19 cellular contexts compared by ENCODE assay signal in genomic region chr1:23039308-23039826, GRCh38. TPM values are rescaled to one million over a fixed set of nuclear protein-coding genes. Genes with fewer than 3 reads are reported as not detected.
"Had no signal": no experiment of that assay in that cellular context is flagged by ENCODE, and none has a peak within 500 bp of the region (broad histone marks: within the 10 kb centered on the region; RNA-seq: fewer than 3 reads in every experiment).

No MANE protein-coding gene starts in this region.

- ATAC-seq: activated T-helper 17 cell treated with anti-CD3 and anti-CD28 coated beads, Interleukin-2, amount 50 U/mL, for 72 hours; esophagus mucosa; left lobe of liver; naive thymus-derived CD8-positive, alpha-beta T cell; right lobe of liver; stimulated activated naive CD8-positive, alpha-beta T cell treated with anti-CD3 and anti-CD28 coated beads, Interleukin-15, Interleukin-2, amounts not matched to agents 100 U/mL and 50 U/mL, for 24 hours; T-helper 17 cell had no signal

- H3K27ac ChIP-seq: colonic mucosa, hepatocyte, right lobe of liver, transverse colon had no signal

- DNase-seq: activated CD4-positive, alpha-beta memory T cell treated with anti-CD3 and anti-CD28 coated beads, Interleukin-2, amount 10 ng/mL, durations not matched to agents 7 days and 5 days; activated CD4-positive, alpha-beta T cell treated with anti-CD3 and anti-CD28 coated beads for 4 hours; activated CD8-positive, alpha-beta memory T cell treated with anti-CD3 and anti-CD28 coated beads, Interleukin-2, amount 50 U/mL, for 4 hours; activated naive CD4-positive, alpha-beta T cell treated with Interleukin-2 at 50 U/mL for 16 hours; colonic mucosa; naive thymus-derived CD8-positive, alpha-beta T cell; right lobe of liver; stimulated activated naive CD8-positive, alpha-beta T cell treated with anti-CD3 and anti-CD28 coated beads, Interleukin-15, Interleukin-2, amounts not matched to agents 100 U/mL and 50 U/mL, for 24 hours; T-helper 17 cell; transverse colon had no signal

- H3K27me3 Mint-ChIP-seq: activated CD4-positive, alpha-beta memory T cell treated with anti-CD3 and anti-CD28 coated beads, Interleukin-2, amount 10 ng/mL, durations not matched to agents 7 days and 5 days; activated T-helper 17 cell treated with anti-CD3 and anti-CD28 coated beads, Interleukin-2, amount 50 U/mL, for 72 hours; naive thymus-derived CD8-positive, alpha-beta T cell; T-helper 17 cell had no signal

- H3K4me1 ChIP-seq: colonic mucosa, right lobe of liver had no signal

- H3K4me3 ChIP-seq: colonic mucosa, hepatocyte, right lobe of liver, smooth muscle cell, transverse colon had no signal

- H3K27me3 ChIP-seq: colonic mucosa, hepatocyte, right lobe of liver, transverse colon had no signal

- H3K9me3 ChIP-seq: colonic mucosa, right lobe of liver, transverse colon had no signal

- H3K9me3 Mint-ChIP-seq: activated CD4-positive, alpha-beta memory T cell treated with anti-CD3 and anti-CD28 coated beads, Interleukin-2, amount 10 ng/mL, durations not matched to agents 7 days and 5 days; activated T-helper 17 cell treated with anti-CD3 and anti-CD28 coated beads, Interleukin-2, amount 50 U/mL, for 72 hours; naive thymus-derived CD8-positive, alpha-beta T cell had no signal

- H3K27ac Mint-ChIP-seq: activated CD4-positive, alpha-beta memory T cell treated with anti-CD3 and anti-CD28 coated beads, Interleukin-2, amount 10 ng/mL, durations not matched to agents 7 days and 5 days; activated T-helper 17 cell treated with anti-CD3 and anti-CD28 coated beads, Interleukin-2, amount 50 U/mL, for 72 hours; T-helper 17 cell had no signal

- H3K4me2 ChIP-seq: hepatocyte, smooth muscle cell had no signal

- H3K4me3 Mint-ChIP-seq: activated CD4-positive, alpha-beta memory T cell treated with anti-CD3 and anti-CD28 coated beads, Interleukin-2, amount 10 ng/mL, durations not matched to agents 7 days and 5 days; activated T-helper 17 cell treated with anti-CD3 and anti-CD28 coated beads, Interleukin-2, amount 50 U/mL, for 72 hours; naive thymus-derived CD8-positive, alpha-beta T cell; T-helper 17 cell had no signal

- H3K36me3 ChIP-seq: colonic mucosa, right lobe of liver, transverse colon had no signal

RNA-seq across cellular contexts. Expression of gene TEX46, which starts 23.7 kb away (rescaled TPM):
- total RNA-seq: activated CD4-positive, alpha-beta memory T cell treated with anti-CD3 and anti-CD28 coated beads, Interleukin-2, amount 10 ng/mL, durations not matched to agents 7 days and 5 days; activated T-helper 17 cell treated with anti-CD3 and anti-CD28 coated beads, Interleukin-2, amount 50 U/mL, for 72 hours; cardiac septum; colonic mucosa; esophagus mucosa; hepatocyte; left lobe of liver; lung microvascular endothelial cell; mucosa of gallbladder; pulmonary artery endothelial cell; right lobe of liver; smooth muscle cell; T-helper 17 cell; transverse colon had no signal
